In genomic region chr16:9323170-9323569, GRCh38 we compare ENCODE assay signal across 24 cellular contexts.
DNase-seq lines count a peak whose midpoint lies in the region; ATAC-seq, FAIRE-seq and TF ChIP-seq lines count a peak whose summit lies in the region.
"Had no signal": no experiment of that assay in that cellular context is flagged by ENCODE, and none has a peak within 500 bp of the region (broad histone marks: within the 10 kb centered on the region; RNA-seq: fewer than 3 reads in every experiment).

No MANE protein-coding gene starts in this region.

- DNase-seq in HepG2 (ENCODE audit: low spot score) (no peak), bronchial epithelial cell (ENCODE audit: low read depth) (peak; percentile 20), kidney tubule cell (ENCODE audit: low spot score) (peak; percentile 48), pons (ENCODE audit: low spot score) (peak; percentile 15), HUDEP-2 (lab: John Stamatoyannopoulos, UW; ENCODE audit: unreplicated experiment in 76 of 76) (no peak), OCI-LY7 (ENCODE audit: low spot score) (no peak), NCI-H510A treated with DMSO at 0.1 percent for 48 hours (lab: John Stamatoyannopoulos, UW) (no peak)
- DNase-seq: BE2C; CD8-positive, alpha-beta memory T cell; DMS53; IMR-90; KG1; MG63; NCI-H2029; NCI-H446; NCI-H526; NCI-H82; NK-92 treated with Interleukin-12 subunit alpha and Interleukin-12 subunit beta, amount 100 ng/mL, for 24 hours; PC-9; SHP77 had no signal

- CTCF ChIA-PET in HepG2 (lab: Yijun Ruan, JAX; ENCODE audit: low intra/inter-chr PET ratio, low total read pairs) (no interaction called here), OCI-LY7 (lab: Charles Lee; ENCODE audit: unreplicated experiment) (no interaction called here)

- in situ Hi-C loops in HepG2 (cut with HindIII; ENCODE audit: extremely low pct_ligation_motif_present, low pct_unique_long_range_greater_than_20kb): no loop called here

- no TSS peak for BruUV-seq in HepG2 (replicated peaks; lab: Mats Ljungman, UMichigan)
- no TSS peak for BruUV-seq in OCI-LY7 (replicated peaks; lab: Mats Ljungman, UMichigan)

- H3K4me2 ChIP-seq in HepG2 (ENCODE audit: low read depth, low read length): no peak overlapping the region
- no peak overlapping the region for H3K4me2 ChIP-seq in OCI-LY7 (ENCODE audit: low read length)
- H3K4me2 ChIP-seq: PC-9 had no signal

- H3K27ac ChIP-seq in liver (ENCODE audit: low read depth in 1 of 2, low read length in 2 of 2) (peak overlapping the region in 1 of 2 donors; percentile 48), HepG2 (ENCODE audit: extremely low read length, insufficient read depth, low read length) (no peak overlapping the region), OCI-LY7 (ENCODE audit: low read depth, low read length, poor library complexity, severe bottlenecking) (no peak overlapping the region)
- H3K27ac ChIP-seq: 22Rv1, PC-9 had no signal

- H3K4me1 ChIP-seq in liver (ENCODE audit: control insufficient read depth in 4 of 4, insufficient read depth in 4 of 4, low read length in 3 of 4): peaks cover 2 to 19% (median 14%) of the 10 kb centered on the region in 4 donors
- no peaks in the 10 kb centered on the region for H3K4me1 ChIP-seq in HepG2 (ENCODE audit: insufficient read depth, low read length)
- H3K4me1 ChIP-seq in OCI-LY7 (ENCODE audit: insufficient read depth, low read length, poor library complexity, severe bottlenecking): no peaks in the 10 kb centered on the region
- H3K4me1 ChIP-seq: BE2C had no signal

- H3K79me2 ChIP-seq in HepG2 (ENCODE audit: insufficient read depth, low read length): no peaks in the 10 kb centered on the region
- H3K79me2 ChIP-seq in OCI-LY7 (ENCODE audit: insufficient read depth, low read depth, low read length): no peaks in the 10 kb centered on the region

- H3K27me3 ChIP-seq in liver (ENCODE audit: control insufficient read depth in 4 of 4, insufficient read depth in 4 of 4, low read length in 3 of 4): no peaks in the 10 kb centered on the region
- H3K27me3 ChIP-seq in HepG2 (ENCODE audit: control insufficient read depth in 1 of 2, insufficient read depth in 2 of 2, low read length in 2 of 2): peaks cover 1 to 7% of the 10 kb centered on the region in 2 experiments; a peak in 2 of 5 replicates
- H3K27me3 ChIP-seq in bronchial epithelial cell (ENCODE audit: control insufficient read depth, insufficient read depth, low read length): no peaks in the 10 kb centered on the region
- H3K27me3 ChIP-seq: BE2C, MG63 had no signal

- ATAC-seq in HepG2: no peak

- 28% methylated on average over 4 of the region's 4 CpGs for WGBS in liver
- WGBS in HepG2 (ENCODE audit: low lambda C conversion rate): 57% methylated on average over 4 of the region's 4 CpGs

- H3K9me2 ChIP-seq in OCI-LY7 (ENCODE audit: insufficient read depth, low read length): no peaks in the 10 kb centered on the region

- FAIRE-seq in HepG2 (lab: Jason Lieb, UNC) (no peak), bronchial epithelial cell (lab: Jason Lieb, UNC) (no peak)
- FAIRE-seq: H54, HTR-8/SVneo had no signal

- no peak for TF ChIP-seq CTCF in liver (IDR thresholded peaks at IDR 0.05; ENCODE audit: low read depth, low read length, missing input control)
- TF ChIP-seq CTCF in HepG2 (CRISPR knock-in tag; IDR thresholded peaks at IDR 0.05): no peak
- TF ChIP-seq CTCF in bronchial epithelial cell (IDR thresholded peaks at IDR 0.05; ENCODE audit: insufficient read depth, low read length, severe bottlenecking): no peak
- TF ChIP-seq CTCF in OCI-LY7 (conservative IDR thresholded peaks at IDR 0.05; ENCODE audit: low read length): no peak

- TF ChIP-seq EP300 in HepG2 (IDR thresholded peaks at IDR 0.05; ENCODE audit: low read depth in 2 of 2, low read length in 2 of 2) (no peak), HepG2 (CRISPR knock-in tag; IDR thresholded peaks at IDR 0.05; ENCODE audit: borderline replicate concordance) (no peak)

- POLR2A ChIA-PET in HepG2 (lab: Yijun Ruan, JAX) (no interaction called here), OCI-LY7 (lab: Charles Lee) (no interaction called here)

- H4K20me1 ChIP-seq in HepG2 (ENCODE audit: insufficient read depth, low read length) (no peaks in the 10 kb centered on the region), OCI-LY7 (ENCODE audit: insufficient read depth, low read length) (no peaks in the 10 kb centered on the region)

- no peak overlapping the region for H3K4me3 ChIP-seq in liver (ENCODE audit: low read depth in 1 of 3, low read length in 3 of 3)
- no peak overlapping the region for H3K4me3 ChIP-seq in HepG2 (replicated peaks in 1 of 3; ENCODE audit: insufficient read depth in 1 of 3, low read depth in 2 of 3, low read length in 3 of 3)
- no peak overlapping the region for H3K4me3 ChIP-seq in bronchial epithelial cell (ENCODE audit: low read depth, low read length)
- H3K4me3 ChIP-seq in OCI-LY7 (ENCODE audit: low read depth, low read length, poor library complexity, severe bottlenecking): no peak overlapping the region
- H3K4me3 ChIP-seq: MG63, PC-9 had no signal

- TF ChIP-seq RAD21 in liver (IDR thresholded peaks at IDR 0.05): peak; percentile 33 to 48
- TF ChIP-seq RAD21 in HepG2 (CRISPR knock-in tag; IDR thresholded peaks at IDR 0.05): no peak

- TF ChIP-seq POLR2A in HepG2 (IDR thresholded peaks at IDR 0.05; ENCODE audit: insufficient read depth in 1 of 2, low read depth in 2 of 2, low read length in 2 of 2): no peak

- intact Hi-C loops in HepG2 (cut with micrococcal nuclease; ENCODE audit: unreplicated experiment): no loop called here
- intact Hi-C loops in OCI-LY7 (cut with micrococcal nuclease; ENCODE audit: unreplicated experiment): no loop called here

- H2AFZ ChIP-seq in HepG2 (ENCODE audit: low read length): no peak overlapping the region
- no peak overlapping the region for H2AFZ ChIP-seq in OCI-LY7 (ENCODE audit: low read length)
- H2AFZ ChIP-seq: PC-9 had no signal

- no peaks in the 10 kb centered on the region for H3K36me3 ChIP-seq in liver (ENCODE audit: control insufficient read depth in 4 of 4, insufficient read depth in 3 of 4, low read depth in 1 of 4, low read length in 3 of 4)
- H3K36me3 ChIP-seq in HepG2 (replicated peaks in 1 of 2; ENCODE audit: control insufficient read depth in 1 of 2, insufficient read depth in 2 of 2, low read length in 2 of 2): no peaks in the 10 kb centered on the region
- no peaks in the 10 kb centered on the region for H3K36me3 ChIP-seq in bronchial epithelial cell (ENCODE audit: control insufficient read depth, insufficient read depth, low read length)
- H3K36me3 ChIP-seq in OCI-LY7 (ENCODE audit: insufficient read depth, low read length): no peaks in the 10 kb centered on the region
- H3K36me3 ChIP-seq: BE2C, MG63 had no signal

- H3K9me3 ChIP-seq in liver (ENCODE audit: control insufficient read depth in 4 of 4, low read length in 3 of 4) (no peaks in the 10 kb centered on the region), HepG2 (ENCODE audit: low read length) (no peaks in the 10 kb centered on the region; the same call in 1 of the 2 replicates), OCI-LY7 (ENCODE audit: low read length) (no peaks in the 10 kb centered on the region)
- H3K9me3 ChIP-seq: BE2C, MG63 had no signal

- H3K9ac ChIP-seq in liver (ENCODE audit: low read depth in 1 of 2, low read length in 2 of 2) (no peak overlapping the region), HepG2 (ENCODE audit: insufficient read depth, low read depth, low read length) (no peak overlapping the region)

TF ChIP-seq in liver, 16 proteins besides CTCF, POLR2A, EP300 and RAD21 (continues in another document):
- TF ChIP-seq HNF4G (IDR thresholded peaks at IDR 0.05) (no peak), ATF3 (IDR thresholded peaks at IDR 0.05) (no peak), YY1 (IDR thresholded peaks at IDR 0.05) (peak; percentile 83), ZBTB33 (IDR thresholded peaks at IDR 0.05) (peak; percentile 63), JUND (IDR thresholded peaks at IDR 0.05) (peak in 1 of 2 donors; percentile 69)

TF ChIP-seq in HepG2, 621 proteins besides CTCF, POLR2A, EP300 and RAD21 (continues in another document):
- TF ChIP-seq TERF1 (CRISPR knock-in tag; IDR thresholded peaks at IDR 0.05) (no peak), SSRP1 (CRISPR knock-in tag; IDR thresholded peaks at IDR 0.05) (no peak), ELK4 (CRISPR knock-in tag; IDR thresholded peaks at IDR 0.05; ENCODE audit: borderline replicate concordance) (no peak), ZBTB46 (CRISPR knock-in tag; IDR thresholded peaks at IDR 0.05; ENCODE audit: borderline replicate concordance) (no peak), GFI1 (CRISPR knock-in tag; IDR thresholded peaks at IDR 0.05; ENCODE audit: borderline replicate concordance) (no peak), ZNF674 (CRISPR knock-in tag; IDR thresholded peaks at IDR 0.05; ENCODE audit: low read depth) (no peak), ZNF446 (CRISPR knock-in tag; IDR thresholded peaks at IDR 0.05) (no peak)

Comparison
In these comparisons a context has a peak if more than half of its experiments do, and no peak if none do; other contexts are left out.
1. DNase-seq: peak in bronchial epithelial cell (single experiment), kidney tubule cell (single experiment) and pons (single experiment); none in HepG2 (single experiment), HUDEP-2 (0 of 76), OCI-LY7 (single experiment) and NCI-H510A treated with DMSO at 0.1 percent for 48 hours (single experiment).